2 cellular contexts compared by ENCODE assay signal in genomic region chr7:131011976-131012375, GRCh38.
A peak's percentile ranks its signal among the peaks of the same experiment; 100 is the strongest.
TF ChIP-seq lines count a peak whose summit lies in the region.

No MANE protein-coding gene starts in this region.

TF ChIP-seq in A549, 52 proteins besides CTCF, POLR2A, EP300 and RAD21 (continued from another document and continues in another):
- TF ChIP-seq E2F6 (IDR thresholded peaks at IDR 0.05; ENCODE audit: borderline replicate concordance, low read depth) = no peak
- no peak for TF ChIP-seq BCL3 (IDR thresholded peaks at IDR 0.05)
- TF ChIP-seq EHMT2 (IDR thresholded peaks at IDR 0.05; ENCODE audit: low read depth) = no peak
- TF ChIP-seq RNF2 (IDR thresholded peaks at IDR 0.05; ENCODE audit: borderline replicate concordance, low read depth) = no peak
- peak; percentile 72 for TF ChIP-seq USF2 (IDR thresholded peaks at IDR 0.05)
- peak; percentile 74 for TF ChIP-seq BHLHE40 (IDR thresholded peaks at IDR 0.05; ENCODE audit: low read depth, low read length)
- TF ChIP-seq NPAS2 (CRISPR knock-in tag; IDR thresholded peaks at IDR 0.05; ENCODE audit: borderline replicate concordance) = no peak
- TF ChIP-seq PBX3 (IDR thresholded peaks at IDR 0.05) = no peak
- no peak for TF ChIP-seq POLR2AphosphoS2 (conservative IDR thresholded peaks at IDR 0.05; ENCODE audit: low read length)
- TF ChIP-seq KDM5A (IDR thresholded peaks at IDR 0.05) = no peak
- TF ChIP-seq HDAC2 (IDR thresholded peaks at IDR 0.05) = no peak
- no peak for TF ChIP-seq HEYL (CRISPR knock-in tag; IDR thresholded peaks at IDR 0.05)
- TF ChIP-seq CEBPB (IDR thresholded peaks at IDR 0.05) = peak; percentile 83 to 92; a peak in 3 of 4 replicates
- TF ChIP-seq HOXA7 (CRISPR knock-in tag; IDR thresholded peaks at IDR 0.05) = no peak
- no peak for TF ChIP-seq CBX8 (IDR thresholded peaks at IDR 0.05)
- TF ChIP-seq CHD2 (IDR thresholded peaks at IDR 0.05; ENCODE audit: low read length, partially characterized antibody) = no peak
- TF ChIP-seq HES2 (IDR thresholded peaks at IDR 0.05) = 0 out of 2 replicates have a peak, but pooled peaks have one; percentile 5
- no peak for TF ChIP-seq ESRRA (IDR thresholded peaks at IDR 0.05; ENCODE audit: borderline replicate concordance, low read length)
- no peak for TF ChIP-seq CBX2 (IDR thresholded peaks at IDR 0.05; ENCODE audit: borderline replicate concordance, low read depth)
- no peak for TF ChIP-seq ELK1 (IDR thresholded peaks at IDR 0.05; ENCODE audit: low read depth, low read length)
- no peak for TF ChIP-seq SMC3 (IDR thresholded peaks at IDR 0.05)
- no peak for TF ChIP-seq ATOH8 (CRISPR knock-in tag; IDR thresholded peaks at IDR 0.05; ENCODE audit: low read depth)
- no peak for TF ChIP-seq NFE2L2 (conservative IDR thresholded peaks at IDR 0.05; ENCODE audit: low read length)
- TF ChIP-seq TFCP2L1 (CRISPR knock-in tag; IDR thresholded peaks at IDR 0.05) = no peak
- no peak for TF ChIP-seq ZNF302 (CRISPR knock-in tag; IDR thresholded peaks at IDR 0.05)

TF ChIP-seq in IMR-90, 13 proteins besides CTCF, POLR2A, EP300 and RAD21 (continued from another document):
- no peak for TF ChIP-seq RCOR1 (IDR thresholded peaks at IDR 0.05; ENCODE audit: insufficient replicate concordance, low read length)
- no peak for TF ChIP-seq RFX5 (IDR thresholded peaks at IDR 0.05; ENCODE audit: low read depth, low read length)
- no peak for TF ChIP-seq MAZ (IDR thresholded peaks at IDR 0.05; ENCODE audit: borderline replicate concordance, low read depth, low read length)
- no peak for TF ChIP-seq CHD1 (IDR thresholded peaks at IDR 0.05; ENCODE audit: low read depth, low read length)
- TF ChIP-seq BHLHE40 (IDR thresholded peaks at IDR 0.05; ENCODE audit: low read depth, low read length) = peak; percentile 97
- TF ChIP-seq MAFK (IDR thresholded peaks at IDR 0.05; ENCODE audit: low read depth, low read length) = no peak
- peak; percentile 44; the same call in 1 of the 2 replicates for TF ChIP-seq FOS (IDR thresholded peaks at IDR 0.05; ENCODE audit: low read depth, low read length)
- no peak for TF ChIP-seq SMC3 (IDR thresholded peaks at IDR 0.05; ENCODE audit: low read depth, low read length)
- TF ChIP-seq NFE2L2 (IDR thresholded peaks at IDR 0.05; ENCODE audit: low read depth, low read length) = no peak
TF ChIP-seq in IMR-90: peak in this region for 4.
